ENCODE assay signal across 1 cellular context in the genomic region with DNA sequence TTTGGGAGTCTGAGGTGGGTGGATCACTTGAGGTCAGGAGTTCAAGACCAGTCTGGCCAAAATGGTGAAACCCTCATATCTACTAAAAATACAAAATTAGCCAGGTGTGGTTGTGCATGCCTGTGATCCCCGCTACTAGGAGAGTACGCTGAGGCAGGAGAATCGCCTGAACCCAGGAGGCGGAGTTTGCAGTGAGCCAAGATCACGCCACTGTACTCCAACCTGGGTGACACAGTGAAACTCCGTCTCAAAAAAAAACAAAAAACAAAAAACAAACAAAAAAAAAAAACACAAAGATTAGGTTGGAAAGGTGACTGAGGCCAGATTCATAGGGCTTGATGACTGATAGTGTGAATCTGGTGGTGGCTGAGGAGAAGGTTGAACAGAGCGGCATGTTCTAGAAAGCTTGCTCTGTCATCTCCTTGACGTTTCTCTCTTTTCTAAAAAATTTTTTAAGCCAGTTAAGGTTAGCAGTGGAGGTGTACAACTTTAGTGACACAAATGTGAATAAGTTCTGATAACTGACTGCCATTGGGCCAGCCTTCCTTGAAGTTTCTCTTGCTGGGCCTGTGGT.
TF ChIP-seq lines count a peak whose summit lies in the region.

No MANE protein-coding gene starts in this region.

TF ChIP-seq in K562, 482 proteins besides CTCF, POLR2A, EP300 and RAD21:
- no peak for TF ChIP-seq HNRNPL (IDR thresholded peaks at IDR 0.05; ENCODE audit: low read depth, low read length)
- no peak for TF ChIP-seq KLF13 (tag; IDR thresholded peaks at IDR 0.05; ENCODE audit: borderline replicate concordance, low read depth)
- TF ChIP-seq, protein P1, sequence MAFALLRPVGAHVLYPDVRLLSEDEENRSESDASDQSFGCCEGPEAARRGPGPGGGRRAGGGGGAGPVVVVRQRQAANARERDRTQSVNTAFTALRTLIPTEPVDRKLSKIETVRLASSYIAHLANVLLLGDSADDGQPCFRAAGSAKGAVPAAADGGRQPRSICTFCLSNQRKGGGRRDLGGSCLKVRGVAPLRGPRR (CRISPR knock-in tag; IDR thresholded peaks at IDR 0.05), result no peak
- TF ChIP-seq, protein P2, sequence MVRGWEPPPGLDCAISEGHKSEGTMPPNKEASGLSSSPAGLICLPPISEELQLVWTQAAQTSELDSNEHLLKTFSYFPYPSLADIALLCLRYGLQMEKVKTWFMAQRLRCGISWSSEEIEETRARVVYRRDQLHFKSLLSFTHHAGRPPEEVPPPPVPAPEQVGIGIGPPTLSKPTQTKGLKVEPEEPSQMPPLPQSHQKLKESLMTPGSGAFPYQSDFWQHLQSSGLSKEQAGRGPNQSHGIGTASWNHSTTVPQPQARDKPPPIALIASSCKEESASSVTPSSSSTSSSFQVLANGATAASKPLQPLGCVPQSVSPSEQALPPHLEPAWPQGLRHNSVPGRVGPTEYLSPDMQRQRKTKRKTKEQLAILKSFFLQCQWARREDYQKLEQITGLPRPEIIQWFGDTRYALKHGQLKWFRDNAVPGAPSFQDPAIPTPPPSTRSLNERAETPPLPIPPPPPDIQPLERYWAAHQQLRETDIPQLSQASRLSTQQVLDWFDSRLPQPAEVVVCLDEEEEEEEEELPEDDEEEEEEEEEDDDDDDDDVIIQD (CRISPR knock-in tag; IDR thresholded peaks at IDR 0.05), result no peak
- TF ChIP-seq, protein P3, sequence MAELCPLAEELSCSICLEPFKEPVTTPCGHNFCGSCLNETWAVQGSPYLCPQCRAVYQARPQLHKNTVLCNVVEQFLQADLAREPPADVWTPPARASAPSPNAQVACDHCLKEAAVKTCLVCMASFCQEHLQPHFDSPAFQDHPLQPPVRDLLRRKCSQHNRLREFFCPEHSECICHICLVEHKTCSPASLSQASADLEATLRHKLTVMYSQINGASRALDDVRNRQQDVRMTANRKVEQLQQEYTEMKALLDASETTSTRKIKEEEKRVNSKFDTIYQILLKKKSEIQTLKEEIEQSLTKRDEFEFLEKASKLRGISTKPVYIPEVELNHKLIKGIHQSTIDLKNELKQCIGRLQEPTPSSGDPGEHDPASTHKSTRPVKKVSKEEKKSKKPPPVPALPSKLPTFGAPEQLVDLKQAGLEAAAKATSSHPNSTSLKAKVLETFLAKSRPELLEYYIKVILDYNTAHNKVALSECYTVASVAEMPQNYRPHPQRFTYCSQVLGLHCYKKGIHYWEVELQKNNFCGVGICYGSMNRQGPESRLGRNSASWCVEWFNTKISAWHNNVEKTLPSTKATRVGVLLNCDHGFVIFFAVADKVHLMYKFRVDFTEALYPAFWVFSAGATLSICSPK (IDR thresholded peaks at IDR 0.05; ENCODE audit: borderline replicate concordance), result no peak
- TF ChIP-seq, protein P4, sequence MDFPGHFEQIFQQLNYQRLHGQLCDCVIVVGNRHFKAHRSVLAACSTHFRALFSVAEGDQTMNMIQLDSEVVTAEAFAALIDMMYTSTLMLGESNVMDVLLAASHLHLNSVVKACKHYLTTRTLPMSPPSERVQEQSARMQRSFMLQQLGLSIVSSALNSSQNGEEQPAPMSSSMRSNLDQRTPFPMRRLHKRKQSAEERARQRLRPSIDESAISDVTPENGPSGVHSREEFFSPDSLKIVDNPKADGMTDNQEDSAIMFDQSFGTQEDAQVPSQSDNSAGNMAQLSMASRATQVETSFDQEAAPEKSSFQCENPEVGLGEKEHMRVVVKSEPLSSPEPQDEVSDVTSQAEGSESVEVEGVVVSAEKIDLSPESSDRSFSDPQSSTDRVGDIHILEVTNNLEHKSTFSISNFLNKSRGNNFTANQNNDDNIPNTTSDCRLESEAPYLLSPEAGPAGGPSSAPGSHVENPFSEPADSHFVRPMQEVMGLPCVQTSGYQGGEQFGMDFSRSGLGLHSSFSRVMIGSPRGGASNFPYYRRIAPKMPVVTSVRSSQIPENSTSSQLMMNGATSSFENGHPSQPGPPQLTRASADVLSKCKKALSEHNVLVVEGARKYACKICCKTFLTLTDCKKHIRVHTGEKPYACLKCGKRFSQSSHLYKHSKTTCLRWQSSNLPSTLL (IDR thresholded peaks at IDR 0.05), result no peak
- TF ChIP-seq, protein P5, sequence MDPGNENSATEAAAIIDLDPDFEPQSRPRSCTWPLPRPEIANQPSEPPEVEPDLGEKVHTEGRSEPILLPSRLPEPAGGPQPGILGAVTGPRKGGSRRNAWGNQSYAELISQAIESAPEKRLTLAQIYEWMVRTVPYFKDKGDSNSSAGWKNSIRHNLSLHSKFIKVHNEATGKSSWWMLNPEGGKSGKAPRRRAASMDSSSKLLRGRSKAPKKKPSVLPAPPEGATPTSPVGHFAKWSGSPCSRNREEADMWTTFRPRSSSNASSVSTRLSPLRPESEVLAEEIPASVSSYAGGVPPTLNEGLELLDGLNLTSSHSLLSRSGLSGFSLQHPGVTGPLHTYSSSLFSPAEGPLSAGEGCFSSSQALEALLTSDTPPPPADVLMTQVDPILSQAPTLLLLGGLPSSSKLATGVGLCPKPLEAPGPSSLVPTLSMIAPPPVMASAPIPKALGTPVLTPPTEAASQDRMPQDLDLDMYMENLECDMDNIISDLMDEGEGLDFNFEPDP (CRISPR knock-in tag; IDR thresholded peaks at IDR 0.05), result no peak
- TF ChIP-seq EGR1 (conservative IDR thresholded peaks at IDR 0.05), result no peak
- TF ChIP-seq, protein P6, sequence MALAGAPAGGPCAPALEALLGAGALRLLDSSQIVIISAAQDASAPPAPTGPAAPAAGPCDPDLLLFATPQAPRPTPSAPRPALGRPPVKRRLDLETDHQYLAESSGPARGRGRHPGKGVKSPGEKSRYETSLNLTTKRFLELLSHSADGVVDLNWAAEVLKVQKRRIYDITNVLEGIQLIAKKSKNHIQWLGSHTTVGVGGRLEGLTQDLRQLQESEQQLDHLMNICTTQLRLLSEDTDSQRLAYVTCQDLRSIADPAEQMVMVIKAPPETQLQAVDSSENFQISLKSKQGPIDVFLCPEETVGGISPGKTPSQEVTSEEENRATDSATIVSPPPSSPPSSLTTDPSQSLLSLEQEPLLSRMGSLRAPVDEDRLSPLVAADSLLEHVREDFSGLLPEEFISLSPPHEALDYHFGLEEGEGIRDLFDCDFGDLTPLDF (CRISPR knock-in tag; IDR thresholded peaks at IDR 0.05), result no peak
- no peak for TF ChIP-seq FOXK1 (CRISPR knock-in tag; IDR thresholded peaks at IDR 0.05; ENCODE audit: borderline replicate concordance)
- TF ChIP-seq, protein P7, sequence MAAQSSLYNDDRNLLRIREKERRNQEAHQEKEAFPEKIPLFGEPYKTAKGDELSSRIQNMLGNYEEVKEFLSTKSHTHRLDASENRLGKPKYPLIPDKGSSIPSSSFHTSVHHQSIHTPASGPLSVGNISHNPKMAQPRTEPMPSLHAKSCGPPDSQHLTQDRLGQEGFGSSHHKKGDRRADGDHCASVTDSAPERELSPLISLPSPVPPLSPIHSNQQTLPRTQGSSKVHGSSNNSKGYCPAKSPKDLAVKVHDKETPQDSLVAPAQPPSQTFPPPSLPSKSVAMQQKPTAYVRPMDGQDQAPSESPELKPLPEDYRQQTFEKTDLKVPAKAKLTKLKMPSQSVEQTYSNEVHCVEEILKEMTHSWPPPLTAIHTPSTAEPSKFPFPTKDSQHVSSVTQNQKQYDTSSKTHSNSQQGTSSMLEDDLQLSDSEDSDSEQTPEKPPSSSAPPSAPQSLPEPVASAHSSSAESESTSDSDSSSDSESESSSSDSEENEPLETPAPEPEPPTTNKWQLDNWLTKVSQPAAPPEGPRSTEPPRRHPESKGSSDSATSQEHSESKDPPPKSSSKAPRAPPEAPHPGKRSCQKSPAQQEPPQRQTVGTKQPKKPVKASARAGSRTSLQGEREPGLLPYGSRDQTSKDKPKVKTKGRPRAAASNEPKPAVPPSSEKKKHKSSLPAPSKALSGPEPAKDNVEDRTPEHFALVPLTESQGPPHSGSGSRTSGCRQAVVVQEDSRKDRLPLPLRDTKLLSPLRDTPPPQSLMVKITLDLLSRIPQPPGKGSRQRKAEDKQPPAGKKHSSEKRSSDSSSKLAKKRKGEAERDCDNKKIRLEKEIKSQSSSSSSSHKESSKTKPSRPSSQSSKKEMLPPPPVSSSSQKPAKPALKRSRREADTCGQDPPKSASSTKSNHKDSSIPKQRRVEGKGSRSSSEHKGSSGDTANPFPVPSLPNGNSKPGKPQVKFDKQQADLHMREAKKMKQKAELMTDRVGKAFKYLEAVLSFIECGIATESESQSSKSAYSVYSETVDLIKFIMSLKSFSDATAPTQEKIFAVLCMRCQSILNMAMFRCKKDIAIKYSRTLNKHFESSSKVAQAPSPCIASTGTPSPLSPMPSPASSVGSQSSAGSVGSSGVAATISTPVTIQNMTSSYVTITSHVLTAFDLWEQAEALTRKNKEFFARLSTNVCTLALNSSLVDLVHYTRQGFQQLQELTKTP (IDR thresholded peaks at IDR 0.05; ENCODE audit: low read depth in 1 of 2, partially characterized antibody in 2 of 2), result no peak
